In genomic region chr12:11150832-11151231, GRCh38 we compare ENCODE assay signal across 32 cellular contexts. TPM values are rescaled to one million over a fixed set of nuclear protein-coding genes. Genes with fewer than 3 reads are reported as not detected.
A peak's percentile ranks its signal among the peaks of the same experiment; 100 is the strongest.
DNase-seq lines count a peak whose midpoint lies in the region; ATAC-seq, FAIRE-seq and TF ChIP-seq lines count a peak whose summit lies in the region.
"Had no signal": no experiment of that assay in that cellular context is flagged by ENCODE, and none has a peak within 500 bp of the region (broad histone marks: within the 10 kb centered on the region; RNA-seq: fewer than 3 reads in every experiment).

No MANE protein-coding gene starts in this region.

- no peak overlapping the region for H3K27ac ChIP-seq in GM12878 (ENCODE audit: control insufficient read depth, insufficient read depth)
- H3K27ac ChIP-seq: BLaER1, SJCRH30 had no signal

- H2AFZ ChIP-seq in GM12878 (ENCODE audit: control insufficient read depth, low read depth, low read length) = no peak overlapping the region
- H2AFZ ChIP-seq: GM23338 had no signal

- H3K9me3 ChIP-seq in GM12878 (replicated peaks; ENCODE audit: control insufficient read depth, insufficient read depth, low read length) = peaks cover 6% of the 10 kb centered on the region
- H3K9me3 ChIP-seq: HAP-1 had no signal

- in situ Hi-C loops in GM12878 (cut with MboI) = no loop called here

- TF ChIP-seq POLR2A in GM12878 (IDR thresholded peaks at IDR 0.05; ENCODE audit: low read depth, low read length) = no peak

- no peak overlapping the region for H3K4me3 ChIP-seq in GM12878
- H3K4me3 ChIP-seq: BLaER1, GM23338, HAP-1, K562, SJCRH30 had no signal

- CTCF ChIA-PET in GM12878 (lab: Yijun Ruan, JAX) = interaction anchor here (0.6 kb wide), 1 partner anchor 398 kb away, joined by 3 read pairs; no protein-coding TSS in a partner anchor
- CTCF ChIA-PET in HEK293T (lab: Yijun Ruan, JAX) = no interaction called here

- WGBS in GM12878 (ENCODE audit: insufficient coverage, insufficient replicate concordance, low lambda C conversion rate, missing lambda C conversion rate) = 0% methylated on average over 1 of the region's 1 CpG

- no peaks in the 10 kb centered on the region for H4K20me1 ChIP-seq in GM12878 (ENCODE audit: control insufficient read depth, insufficient read depth)
- H4K20me1 ChIP-seq: BLaER1 had no signal

- DNase-seq in GM18507 (ENCODE audit: extremely low spot score, insufficient read length, low read depth) = no peak
- DNase-seq in GM12878 (ENCODE audit: low read depth, low spot score) = no peak
- DNase-seq in AG20443 (ENCODE audit: low spot score) = no peak
- DNase-seq in HEK293T (ENCODE audit: extremely low spot score) = no peak
- DNase-seq: CD4-positive, CD25-positive, alpha-beta regulatory T cell; DMS153; DND-41; MV-4-11; NCI-H1105 treated with DMSO at 0.1 percent for 48 hours; NCI-H146; NCI-H1930; NCI-H446 treated with DMSO at 0.1 percent for 48 hours; NCI-H526; NCI-H82; NK-92 treated with Interleukin-12 subunit alpha and Interleukin-12 subunit beta, amount 100 ng/mL, for 24 hours; PC-3; SJCRH30; T-helper 17 cell; T1000 had no signal

- peak; percentile 41 for FAIRE-seq in GM18507 (lab: Jason Lieb, UNC)
- FAIRE-seq in GM12878 (lab: Jason Lieb, UNC) = no peak
- FAIRE-seq: HTR-8/SVneo, K562 had no signal

- TF ChIP-seq RAD21 in GM12878 (IDR thresholded peaks at IDR 0.05; ENCODE audit: insufficient read depth, low read depth, low read length) = no peak

- H3K27me3 ChIP-seq in GM12878 (replicated peaks in 1 of 2; ENCODE audit: control insufficient read depth in 2 of 2, insufficient read depth in 2 of 2, low read length in 1 of 2) = no peaks in the 10 kb centered on the region
- H3K27me3 ChIP-seq: BLaER1, SJCRH30 had no signal

- POLR2A ChIA-PET in GM12878 (lab: Charles Lee) = no interaction called here
- POLR2A ChIA-PET in HEK293T (lab: Yijun Ruan, JAX) = no interaction called here

- no TSS peak for BruUV-seq in GM12878 (replicated peaks; lab: Mats Ljungman, UMichigan)

- RAD21 ChIA-PET in GM12878 (lab: Charles Lee; ENCODE audit: unreplicated experiment) = no interaction called here

- H3K36me3 ChIP-seq in GM12878 (ENCODE audit: control insufficient read depth in 2 of 2, insufficient read depth in 2 of 2, low read length in 1 of 2) = peaks cover 0 to 2% of the 10 kb centered on the region in 2 experiments; a peak in 2 of 4 replicates
- H3K36me3 ChIP-seq: HAP-1 had no signal

- no peak for TF ChIP-seq CTCF in GM12878 (IDR thresholded peaks at IDR 0.05 in 2 of 3, conservative IDR thresholded peaks at IDR 0.05 in 1 of 3; ENCODE audit: control insufficient read depth in 2 of 3, extremely low read depth in 1 of 3, insufficient read depth in 1 of 3, low read depth in 3 of 3, low read length in 3 of 3)

- SMC1A ChIA-PET in GM12878 (lab: Charles Lee; ENCODE audit: uncharacterized antibody, unreplicated experiment) = no interaction called here

- intact Hi-C loops in GM12878 (cut with micrococcal nuclease; ENCODE audit: unreplicated experiment) = no loop called here

- ATAC-seq in GM21423 (IDR thresholded peaks at IDR 0.05; ENCODE audit: unreplicated experiment) = peak; percentile 59
- peak; percentile 76 for ATAC-seq in HG02852 (IDR thresholded peaks at IDR 0.05; ENCODE audit: unreplicated experiment)
- peak; percentile 83 for ATAC-seq in GM12878
- no peak for ATAC-seq in GM21447 (IDR thresholded peaks at IDR 0.05; ENCODE audit: unreplicated experiment)
- ATAC-seq in HG03439 (IDR thresholded peaks at IDR 0.05; ENCODE audit: unreplicated experiment) = no peak
- ATAC-seq: GM23338, K562, PC-3, SK-N-SH treated with all-trans-retinoic acid at 6 μM for 48 hours, T-helper 17 cell had no signal

- H3K4me1 ChIP-seq in GM12878 (ENCODE audit: control insufficient read depth, insufficient read depth, low read length) = no peaks in the 10 kb centered on the region
- H3K4me1 ChIP-seq: BLaER1, HAP-1, SJCRH30 had no signal

- no peak overlapping the region for H3K9ac ChIP-seq in GM12878 (ENCODE audit: control insufficient read depth, insufficient read depth, low read length)
- H3K9ac ChIP-seq: BLaER1 had no signal

- no peak for TF ChIP-seq EP300 in GM12878 (IDR thresholded peaks at IDR 0.05; ENCODE audit: borderline replicate concordance in 1 of 2, control insufficient read depth in 1 of 2, low read depth in 2 of 2, low read length in 2 of 2)

- H3K4me2 ChIP-seq in GM12878 (ENCODE audit: control insufficient read depth, insufficient read depth) = no peak overlapping the region
- H3K4me2 ChIP-seq: BLaER1, GM23338 had no signal

- H3K79me2 ChIP-seq in GM12878 (ENCODE audit: control insufficient read depth, insufficient read depth, low read length) = peaks cover 5% of the 10 kb centered on the region

TF ChIP-seq in GM12878, 131 proteins besides CTCF, POLR2A, EP300 and RAD21 (continues in another document):
- TF ChIP-seq SMAD1 (IDR thresholded peaks at IDR 0.05; ENCODE audit: low read depth, partially characterized antibody) = no peak

RNA-seq across cellular contexts. Expression of gene TAS2R30, which starts 16.4 kb away (rescaled TPM):
- total RNA-seq in GM12878 (2013; cell fraction: nucleolus; rRNA removed) = 174 and 175 TPM in 2 replicates
- total RNA-seq in GM12878 (2014; rRNA removed) = 5.8 and 6.9 TPM in 2 replicates
- total RNA-seq in GM12878 (2014; rRNA removed; fragmentation: Illumina TruSeq; extraction: Trizol) = 5.9 and 7.3 TPM in 2 replicates
- 2.0 and 2.3 TPM in 2 replicates for total RNA-seq in GM12878 (2021)
- not detected for polyA plus RNA-seq in GM12878 (2011; ENCODE audit: low read depth)
- 0.54 and 1.1 TPM in 2 replicates for polyA plus RNA-seq in GM12878 (2011; rRNA removed)
- 0.03 TPM in 1 of 2 replicates, not detected in the other for polyA plus RNA-seq in GM12878 (2011; cell fraction: cytosol; rRNA removed)
- 2.3 and 4.1 TPM in 2 replicates for polyA plus RNA-seq in GM12878 (2011; cell fraction: nucleus; rRNA removed)
- 0.06 and 0.15 TPM in 2 replicates for polyA plus RNA-seq in GM12878 (2012)
- 0.09 TPM in 1 of 2 replicates, not detected in the other for polyA plus RNA-seq in GM12878 (2014; fragmentation: Illumina TruSeq; extraction: Trizol)
- polyA plus RNA-seq in GM12878 (2014; fragmentation: Nextera tagmentation; extraction: Ambion mirVana) = not detected
- 0.25 TPM in 1 of 2 replicates, not detected in the other for polyA plus RNA-seq in GM12878 (2014; rRNA removed)
- under 1 TPM; 0.09 to 0.25 TPM for polyA plus RNA-seq in GM12878 (2016; fragmentation: Nextera tagmentation; extraction: Ambion mirVana)
- 18.0 and 26.1 TPM in 2 replicates for polyA minus RNA-seq in GM12878 (2011; rRNA and poly(A)+ RNA removed)
- polyA minus RNA-seq in GM12878 (2011; cell fraction: cytosol; rRNA and poly(A)+ RNA removed) = not detected in 2 replicates
- 34.5 and 61.6 TPM in 2 replicates for polyA minus RNA-seq in GM12878 (2011; cell fraction: nucleus; rRNA and poly(A)+ RNA removed)
- polyA plus RNA-seq: CD4-positive, CD25-positive, alpha-beta regulatory T cell had no signal

RNA-seq across cellular contexts. Expression of gene SMIM10L1, which starts 20.2 kb away (rescaled TPM):
- total RNA-seq in GM12878 (2013; cell fraction: nucleolus; rRNA removed) = 11.8 and 12.4 TPM in 2 replicates
- total RNA-seq in GM12878 (2014; rRNA removed) (7.7 and 8.7 TPM in 2 replicates), GM12878 (2014; rRNA removed; fragmentation: Illumina TruSeq; extraction: Trizol) (7.4 and 7.6 TPM in 2 replicates), GM12878 (2021) (8.4 and 8.9 TPM in 2 replicates)
- 2.3 TPM for polyA plus RNA-seq in GM12878 (2011; ENCODE audit: low read depth)
- polyA plus RNA-seq in GM12878 (2011; rRNA removed) (7.0 and 11.2 TPM in 2 replicates), GM12878 (2014; fragmentation: Illumina TruSeq; extraction: Trizol) (6.8 and 8.3 TPM in 2 replicates), GM12878 (2014; fragmentation: Nextera tagmentation; extraction: Ambion mirVana) (1 to 10 TPM; 3.3 to 4.4 TPM), GM12878 (2014; rRNA removed) (9.8 and 10.5 TPM in 2 replicates), GM12878 (2016; fragmentation: Nextera tagmentation; extraction: Ambion mirVana) (1 to 10 TPM; 9.1 to 9.4 TPM)
- polyA plus RNA-seq in GM12878 (2011; cell fraction: cytosol; rRNA removed) = 5.3 and 7.3 TPM in 2 replicates
- polyA plus RNA-seq in GM12878 (2011; cell fraction: nucleus; rRNA removed) = 5.7 and 7.2 TPM in 2 replicates
- polyA plus RNA-seq in GM12878 (2012) = 5.7 and 6.1 TPM in 2 replicates
- polyA minus RNA-seq in GM12878 (2011; rRNA and poly(A)+ RNA removed) = 3.1 and 4.0 TPM in 2 replicates
- 2.3 and 2.8 TPM in 2 replicates for polyA minus RNA-seq in GM12878 (2011; cell fraction: cytosol; rRNA and poly(A)+ RNA removed)
- polyA minus RNA-seq in GM12878 (2011; cell fraction: nucleus; rRNA and poly(A)+ RNA removed) = 7.9 and 11.1 TPM in 2 replicates

RNA-seq across cellular contexts. Expression of gene TAS2R42, which starts 35.9 kb away (rescaled TPM):
- not detected in 2 replicates for total RNA-seq in GM12878 (2013; cell fraction: nucleolus; rRNA removed)
- not detected in 2 replicates for total RNA-seq in GM12878 (2014; rRNA removed)
- total RNA-seq in GM12878 (2014; rRNA removed; fragmentation: Illumina TruSeq; extraction: Trizol) = not detected in 2 replicates
- total RNA-seq in GM12878 (2021) = not detected in 2 replicates
- not detected for polyA plus RNA-seq in GM12878 (2011; ENCODE audit: low read depth)
- polyA plus RNA-seq in GM12878 (2011; rRNA removed) = not detected in 2 replicates
- not detected in 2 replicates for polyA plus RNA-seq in GM12878 (2011; cell fraction: cytosol; rRNA removed)
- not detected in 2 replicates for polyA plus RNA-seq in GM12878 (2011; cell fraction: nucleus; rRNA removed)
- not detected in 2 replicates for polyA plus RNA-seq in GM12878 (2012)
- polyA plus RNA-seq in GM12878 (2014; fragmentation: Illumina TruSeq; extraction: Trizol) = not detected in 2 replicates
- not detected for polyA plus RNA-seq in GM12878 (2014; fragmentation: Nextera tagmentation; extraction: Ambion mirVana)
- polyA plus RNA-seq in GM12878 (2014; rRNA removed) = not detected in 2 replicates
- not detected for polyA plus RNA-seq in GM12878 (2016; fragmentation: Nextera tagmentation; extraction: Ambion mirVana)
- not detected in 2 replicates for polyA minus RNA-seq in GM12878 (2011; rRNA and poly(A)+ RNA removed)
- polyA minus RNA-seq in GM12878 (2011; cell fraction: cytosol; rRNA and poly(A)+ RNA removed) = not detected in 2 replicates
- polyA minus RNA-seq in GM12878 (2011; cell fraction: nucleus; rRNA and poly(A)+ RNA removed) = not detected in 2 replicates
- total RNA-seq: A172; CD4-positive, CD25-positive, alpha-beta regulatory T cell; K562; LHCN-M2; MCF 10A; PC-3; SJCRH30; T-helper 17 cell had no signal
- polyA plus RNA-seq: CD4-positive, CD25-positive, alpha-beta regulatory T cell; GM23338; K562 had no signal

RNA-seq across cellular contexts. Expression of gene TAS2R43, which starts 58.7 kb away (rescaled TPM):
- total RNA-seq in GM12878 (2013; cell fraction: nucleolus; rRNA removed) = 62.2 and 66.9 TPM in 2 replicates
- total RNA-seq in GM12878 (2014; rRNA removed) = 2.1 TPM in 2 replicates
- 2.1 and 2.7 TPM in 2 replicates for total RNA-seq in GM12878 (2014; rRNA removed; fragmentation: Illumina TruSeq; extraction: Trizol)
- total RNA-seq in GM12878 (2021) = 0.45 and 0.80 TPM in 2 replicates
- not detected for polyA plus RNA-seq in GM12878 (2011; ENCODE audit: low read depth)
- 0.39 and 0.81 TPM in 2 replicates for polyA plus RNA-seq in GM12878 (2011; rRNA removed)
- polyA plus RNA-seq in GM12878 (2011; cell fraction: cytosol; rRNA removed) = not detected in 2 replicates
- 1.8 and 2.7 TPM in 2 replicates for polyA plus RNA-seq in GM12878 (2011; cell fraction: nucleus; rRNA removed)
- not detected in 2 replicates for polyA plus RNA-seq in GM12878 (2012)
- polyA plus RNA-seq in GM12878 (2014; fragmentation: Illumina TruSeq; extraction: Trizol) = 0.09 TPM in 1 of 2 replicates, not detected in the other
- not detected for polyA plus RNA-seq in GM12878 (2014; fragmentation: Nextera tagmentation; extraction: Ambion mirVana)
- polyA plus RNA-seq in GM12878 (2014; rRNA removed) = not detected in 2 replicates
- polyA plus RNA-seq in GM12878 (2016; fragmentation: Nextera tagmentation; extraction: Ambion mirVana) = not detected
- polyA minus RNA-seq in GM12878 (2011; rRNA and poly(A)+ RNA removed) = 9.9 and 10.5 TPM in 2 replicates
- polyA minus RNA-seq in GM12878 (2011; cell fraction: cytosol; rRNA and poly(A)+ RNA removed) = not detected in 2 replicates
- polyA minus RNA-seq in GM12878 (2011; cell fraction: nucleus; rRNA and poly(A)+ RNA removed) = 19.0 and 35.5 TPM in 2 replicates
- total RNA-seq: A172, K562, MCF 10A, PC-3 had no signal
- polyA plus RNA-seq: CD4-positive, CD25-positive, alpha-beta regulatory T cell; GM23338; K562 had no signal

Comparison
In these comparisons a context has a peak if more than half of its experiments do, and no peak if none do; other contexts are left out.
1. ATAC-seq: peak in GM21423 (single experiment), HG02852 (single experiment) and GM12878 (single experiment); none in GM21447 (single experiment) and HG03439 (single experiment).